ENCODE assay signal across 13 cellular contexts in genomic region chr19:10023096-10023495, GRCh38. TPM values are rescaled to one million over a fixed set of nuclear protein-coding genes. Genes with fewer than 3 reads are reported as not detected.
"Had no signal": no experiment of that assay in that cellular context is flagged by ENCODE, and none has a peak within 500 bp of the region (broad histone marks: within the 10 kb centered on the region; RNA-seq: fewer than 3 reads in every experiment).

No MANE protein-coding gene starts in this region.

RNA-seq across cellular contexts. Expression of gene RDH8, which starts 9.8 kb away (rescaled TPM):
- total RNA-seq: stomach, suprapubic skin, temporal lobe, thoracic aorta, thyroid gland, tibial nerve, transverse colon, upper lobe of left lung, upper lobe of right lung, ureter, urinary bladder, uterus, vagina had no signal
- polyA plus RNA-seq: stomach, urinary bladder had no signal
